Comparison of ENCODE assay signal across 8 cellular contexts in the genomic region with DNA sequence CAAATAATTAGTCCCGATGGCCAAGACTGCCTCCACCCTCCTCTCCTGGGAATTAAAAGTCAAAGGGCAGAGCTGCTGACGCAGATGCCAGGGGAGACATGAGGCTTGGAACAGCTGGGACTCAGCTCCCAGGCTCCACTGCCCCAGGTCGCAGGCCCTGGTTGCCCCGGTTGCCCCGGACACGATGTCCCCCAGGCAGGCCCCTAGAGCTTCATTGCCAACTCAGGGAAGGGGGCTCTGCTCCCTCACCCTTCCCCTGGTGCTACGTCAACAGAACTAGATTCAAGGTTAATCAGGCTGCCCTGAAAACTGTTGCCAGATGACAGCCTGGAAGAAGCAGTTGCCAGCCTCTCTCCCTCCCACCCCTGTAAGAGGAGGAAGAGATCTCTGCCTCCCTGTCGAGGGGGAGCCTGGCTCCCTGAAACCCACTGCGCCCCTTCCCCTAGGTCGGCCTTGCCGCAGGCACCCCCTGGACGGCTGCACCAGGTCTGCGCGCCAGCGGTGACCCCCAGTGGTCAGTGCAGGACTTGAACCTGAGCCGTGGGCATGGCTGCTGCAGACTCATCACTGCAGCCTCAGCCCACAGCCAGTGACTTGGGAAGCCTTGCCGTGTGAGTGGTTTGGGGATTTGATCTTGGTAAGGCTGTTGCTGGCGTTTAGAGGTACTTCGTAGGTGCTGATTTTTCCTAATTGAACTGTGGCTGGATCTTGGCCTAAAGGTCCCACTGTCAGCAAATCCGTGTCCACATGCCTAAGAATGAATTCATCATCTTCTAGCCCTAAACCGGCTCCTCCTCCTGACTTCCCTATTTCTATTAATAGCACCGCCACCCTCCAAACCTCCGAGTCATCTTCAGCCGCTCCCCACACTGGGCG.
DNase-seq lines count a peak whose midpoint lies in the region; ATAC-seq and TF ChIP-seq lines count a peak whose summit lies in the region.

No MANE protein-coding gene starts in this region.

- TF ChIP-seq CTCF in RWPE2 (IDR thresholded peaks at IDR 0.05; ENCODE audit: poor library complexity, severe bottlenecking) (peak; percentile 91), neutrophil (IDR thresholded peaks at IDR 0.05) (peak; percentile 83), transverse colon (IDR thresholded peaks at IDR 0.05) (peak; percentile 68 to 96 (median 83))

- no peak for TF ChIP-seq EP300 in Ishikawa (IDR thresholded peaks at IDR 0.05; ENCODE audit: borderline replicate concordance)
- TF ChIP-seq EP300 in transverse colon (IDR thresholded peaks at IDR 0.05; ENCODE audit: low read depth) = peak; percentile 64

- peak; percentile 82 for DNase-seq in GM04504 (ENCODE audit: low read depth)
- DNase-seq in RWPE2 (ENCODE audit: low spot score) = peak; percentile 94
- peak; percentile 58 for DNase-seq in activated naive CD4-positive, alpha-beta T cell treated with anti-CD3 and anti-CD28 coated beads, Interleukin-2, amount 50 U/mL, for 16 hours
- DNase-seq in foreskin melanocyte = peak; percentile 60
- peak; percentile 81 for DNase-seq in transverse colon

- 3 to 19% methylated on average over 6 to 19 of the region's 25 CpGs for WGBS in transverse colon (ENCODE audit: low coverage in 1 of 2), 2 donors

- H3K27ac ChIP-seq in RWPE2 (ENCODE audit: poor library complexity, severe bottlenecking) (peak overlapping the region; percentile 75), neutrophil (peak overlapping the region; percentile 89), transverse colon (peak overlapping the region; percentile 76 to 94 (median 91))

- TF ChIP-seq POLR2A in transverse colon (IDR thresholded peaks at IDR 0.05) = peak; percentile 46

- intact Hi-C loops in transverse colon (cut with DNase I; ENCODE audit: low total_unique reads) = no loop called here

- H3K27me3 ChIP-seq in RWPE2 (ENCODE audit: insufficient read depth, poor library complexity, severe bottlenecking) (no peaks in the 10 kb centered on the region), neutrophil (peaks cover 43% of the 10 kb centered on the region), transverse colon (no peaks in the 10 kb centered on the region)

- in situ Hi-C loops in transverse colon (cut with MboI; ENCODE audit: low pct_ligation_motif_present in 1 of 4, low pct_unique_long_range_greater_than_20kb in 1 of 4, low sequenced_read_pairs in 3 of 4) = loop anchor here in 3 of 4 donors (10.0 to 25.0 kb wide), 2 partner anchors 165 to 413 kb away; partner anchors contain the start of genes EPN3 (in 1 of the 3) and SPATA20 (in 1 of the 3)

- TF ChIP-seq RAD21 in Ishikawa (IDR thresholded peaks at IDR 0.05; ENCODE audit: low read depth) = peak; percentile 97

- H3K9me3 ChIP-seq in RWPE2 (ENCODE audit: severe bottlenecking) = no peaks in the 10 kb centered on the region
- no peaks in the 10 kb centered on the region for H3K9me3 ChIP-seq in neutrophil
- no peaks in the 10 kb centered on the region for H3K9me3 ChIP-seq in transverse colon

- ATAC-seq in RWPE2 (ENCODE audit: low read depth) = peak; percentile 76
- ATAC-seq in GM19351 (IDR thresholded peaks at IDR 0.05; ENCODE audit: unreplicated experiment) = no peak

- H3K4me3 ChIP-seq in RWPE2 (ENCODE audit: severe bottlenecking) (no peak overlapping the region), neutrophil (ENCODE audit: low read depth in 1 of 2, low read length in 1 of 2) (peak overlapping the region; percentile 42 to 58), transverse colon (peak overlapping the region in 1 of 4 donors; percentile 2)

- H3K4me1 ChIP-seq in RWPE2 (ENCODE audit: insufficient read depth, poor library complexity, severe bottlenecking) (peaks cover 58% of the 10 kb centered on the region), neutrophil (ENCODE audit: control insufficient read depth in 1 of 2, insufficient read depth in 1 of 2, low read depth in 1 of 2, low read length in 1 of 2) (peaks cover 24 to 35% of the 10 kb centered on the region in 2 experiments), transverse colon (peaks cover 23 to 68% (median 53%) of the 10 kb centered on the region in 4 donors)

- no peaks in the 10 kb centered on the region for H3K36me3 ChIP-seq in RWPE2 (ENCODE audit: low read depth)
- H3K36me3 ChIP-seq in neutrophil = no peaks in the 10 kb centered on the region
- no peaks in the 10 kb centered on the region for H3K36me3 ChIP-seq in transverse colon

TF ChIP-seq in Ishikawa, 13 proteins besides CTCF, POLR2A, EP300 and RAD21:
- TF ChIP-seq, protein P1, sequence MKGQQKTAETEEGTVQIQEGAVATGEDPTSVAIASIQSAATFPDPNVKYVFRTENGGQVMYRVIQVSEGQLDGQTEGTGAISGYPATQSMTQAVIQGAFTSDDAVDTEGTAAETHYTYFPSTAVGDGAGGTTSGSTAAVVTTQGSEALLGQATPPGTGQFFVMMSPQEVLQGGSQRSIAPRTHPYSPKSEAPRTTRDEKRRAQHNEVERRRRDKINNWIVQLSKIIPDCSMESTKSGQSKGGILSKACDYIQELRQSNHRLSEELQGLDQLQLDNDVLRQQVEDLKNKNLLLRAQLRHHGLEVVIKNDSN (IDR thresholded peaks at IDR 0.05) = no peak
- TF ChIP-seq FOXM1 (IDR thresholded peaks at IDR 0.05; ENCODE audit: borderline replicate concordance, low read depth) = no peak
- TF ChIP-seq TEAD4 (IDR thresholded peaks at IDR 0.05) = no peak
- no peak for TF ChIP-seq TAF1 (IDR thresholded peaks at IDR 0.05; ENCODE audit: low read depth)
- TF ChIP-seq ZBTB7A (IDR thresholded peaks at IDR 0.05; ENCODE audit: low read depth) = 0 out of 2 replicates have a peak, but pooled peaks have one; percentile 42
